In genomic region chr20:6533828-6534388, GRCh38 we compare ENCODE assay signal across 12 cellular contexts.
A peak's percentile ranks its signal among the peaks of the same experiment; 100 is the strongest.
DNase-seq lines count a peak whose midpoint lies in the region; ATAC-seq, FAIRE-seq and TF ChIP-seq lines count a peak whose summit lies in the region.
"Had no signal": no experiment of that assay in that cellular context is flagged by ENCODE, and none has a peak within 500 bp of the region (broad histone marks: within the 10 kb centered on the region; RNA-seq: fewer than 3 reads in every experiment).

No MANE protein-coding gene starts in this region.

- no peak overlapping the region; the same call in 1 of the 2 replicates for H3K4me2 ChIP-seq in SK-N-SH
- no peak overlapping the region for H3K4me2 ChIP-seq in endothelial cell of umbilical vein (ENCODE audit: insufficient read depth, low read length)
- no peak overlapping the region for H3K4me2 ChIP-seq in HepG2 (ENCODE audit: low read depth, low read length)
- H3K4me2 ChIP-seq: A549 had no signal

- H3K9ac ChIP-seq in SK-N-SH, result no peak overlapping the region
- no peak overlapping the region for H3K9ac ChIP-seq in endothelial cell of umbilical vein (replicated peaks; ENCODE audit: extremely low read depth, insufficient read depth, low read length)
- H3K9ac ChIP-seq in mucosa of rectum (ENCODE audit: low read depth in 1 of 2, low read length in 2 of 2), result peak overlapping the region in 1 of 2 donors; percentile 12
- H3K9ac ChIP-seq in HepG2 (ENCODE audit: insufficient read depth, low read depth, low read length), result no peak overlapping the region

- H3K4me1 ChIP-seq in SK-N-SH (ENCODE audit: control insufficient read depth in 1 of 2, insufficient read depth in 2 of 2, low read depth in 1 of 2, low read length in 1 of 2) (no peaks in the 10 kb centered on the region), endothelial cell of umbilical vein (ENCODE audit: control insufficient read depth, extremely low read depth, insufficient read depth, low read length) (peaks cover 6% of the 10 kb centered on the region), mucosa of rectum (ENCODE audit: control insufficient read depth in 2 of 2, insufficient read depth in 2 of 2, low read length in 2 of 2) (peaks cover 0 to 2% of the 10 kb centered on the region in 2 donors), HepG2 (ENCODE audit: insufficient read depth, low read length) (no peaks in the 10 kb centered on the region)
- H3K4me1 ChIP-seq: A549 had no signal

- H3K9me1 ChIP-seq in endothelial cell of umbilical vein (replicated peaks; ENCODE audit: control insufficient read depth, extremely low read depth, insufficient read depth, low read length), result no peaks in the 10 kb centered on the region

- no peaks in the 10 kb centered on the region for H3K9me2 ChIP-seq in SK-N-SH

- H2AFZ ChIP-seq in SK-N-SH (ENCODE audit: low read depth), result peak overlapping the region; percentile 29; the same call in 1 of the 2 replicates
- peak overlapping the region; percentile 18 for H2AFZ ChIP-seq in endothelial cell of umbilical vein (ENCODE audit: low read depth, low read length)
- no peak overlapping the region for H2AFZ ChIP-seq in HepG2 (ENCODE audit: low read length)

- no peak for TF ChIP-seq RAD21 in SK-N-SH (IDR thresholded peaks at IDR 0.05; ENCODE audit: low read length)
- no peak for TF ChIP-seq RAD21 in HepG2 (CRISPR knock-in tag; IDR thresholded peaks at IDR 0.05)

- dilution Hi-C loops in endothelial cell of umbilical vein (cut with MboI; ENCODE audit: extremely low pct_ligation_motif_present, low sequenced_read_pairs), result no loop called here

- H4K20me1 ChIP-seq in SK-N-SH (ENCODE audit: insufficient read depth), result no peaks in the 10 kb centered on the region
- H4K20me1 ChIP-seq in endothelial cell of umbilical vein (replicated peaks; ENCODE audit: control insufficient read depth, extremely low read depth, insufficient read depth, low read length), result no peaks in the 10 kb centered on the region
- H4K20me1 ChIP-seq in HepG2 (ENCODE audit: insufficient read depth, low read length), result no peaks in the 10 kb centered on the region

- no peaks in the 10 kb centered on the region for H3F3A ChIP-seq in SK-N-SH (replicated peaks; ENCODE audit: insufficient read depth)

- POLR2A ChIA-PET in SK-N-SH (lab: Yijun Ruan, JAX) (no interaction called here), endothelial cell of umbilical vein (lab: Charles Lee) (no interaction called here), HepG2 (lab: Yijun Ruan, JAX) (no interaction called here)

- intact Hi-C loops in endothelial cell of umbilical vein (cut with micrococcal nuclease) (no loop called here), HepG2 (cut with micrococcal nuclease; ENCODE audit: unreplicated experiment) (no loop called here)

- H3K9me3 ChIP-seq in SK-N-SH (no peaks in the 10 kb centered on the region), endothelial cell of umbilical vein (replicated peaks; ENCODE audit: control insufficient read depth, insufficient read depth, low read length) (no peaks in the 10 kb centered on the region), mucosa of rectum (ENCODE audit: control insufficient read depth in 2 of 2, low read length in 2 of 2) (no peaks in the 10 kb centered on the region), HepG2 (ENCODE audit: low read length) (no peaks in the 10 kb centered on the region)
- H3K9me3 ChIP-seq: A549 had no signal

- no peak overlapping the region for H3K27ac ChIP-seq in SK-N-SH (ENCODE audit: low read depth in 2 of 2, low read length in 1 of 2)
- H3K27ac ChIP-seq in endothelial cell of umbilical vein (ENCODE audit: insufficient read depth, low read depth, low read length), result no peak overlapping the region
- H3K27ac ChIP-seq in mucosa of rectum (ENCODE audit: low read depth in 2 of 2, low read length in 2 of 2), result peak overlapping the region; percentile 53 to 67
- no peak overlapping the region for H3K27ac ChIP-seq in HepG2 (ENCODE audit: extremely low read length, insufficient read depth, low read length)
- H3K27ac ChIP-seq: A549 had no signal

- ATAC-seq in SK-N-SH treated with all-trans-retinoic acid at 6 μM for 48 hours (no peak), HepG2 (no peak), GM21367 (IDR thresholded peaks at IDR 0.05; ENCODE audit: unreplicated experiment) (no peak), HG03439 (IDR thresholded peaks at IDR 0.05; ENCODE audit: unreplicated experiment) (no peak)
- ATAC-seq: A549; activated CD4-positive, alpha-beta T cell treated with anti-CD3 and anti-CD28 coated beads for 36 hours had no signal

- CTCF ChIA-PET in SK-N-SH (lab: Yijun Ruan, JAX) (no interaction called here), endothelial cell of umbilical vein (lab: Charles Lee) (interaction anchor here (1.1 kb wide), 1 partner anchor 19 kb away, joined by 3 read pairs; no protein-coding TSS in a partner anchor), HepG2 (lab: Yijun Ruan, JAX; ENCODE audit: low intra/inter-chr PET ratio, low total read pairs) (no interaction called here)

- DNase-seq in SK-N-SH (no peak), endothelial cell of umbilical vein (ENCODE audit: low read depth, low spot score) (no peak), HepG2 (ENCODE audit: low spot score) (no peak), NCI-H1436 treated with DMSO at 0.1 percent for 48 hours (lab: John Stamatoyannopoulos, UW) (no peak)
- DNase-seq: activated CD4-positive, alpha-beta T cell treated with anti-CD3 and anti-CD28 coated beads for 36 hours; HFFc6; immature natural killer cell had no signal

- TF ChIP-seq EP300 in SK-N-SH (IDR thresholded peaks at IDR 0.05; ENCODE audit: borderline replicate concordance in 1 of 2, low read depth in 1 of 2, low read length in 1 of 2) (no peak), HepG2 (IDR thresholded peaks at IDR 0.05; ENCODE audit: low read depth in 2 of 2, low read length in 2 of 2) (no peak), HepG2 (CRISPR knock-in tag; IDR thresholded peaks at IDR 0.05; ENCODE audit: borderline replicate concordance) (no peak)

- WGBS in SK-N-SH (ENCODE audit: low lambda C conversion rate), result 37% methylated on average over 15 of the region's 15 CpGs
- 56% methylated on average over 15 of the region's 15 CpGs for WGBS in HepG2 (ENCODE audit: low lambda C conversion rate)

- TF ChIP-seq CTCF in SK-N-SH (IDR thresholded peaks at IDR 0.05) (no peak), endothelial cell of umbilical vein (IDR thresholded peaks at IDR 0.05; ENCODE audit: extremely low read depth in 1 of 2, insufficient read depth in 1 of 2, low read depth in 1 of 2, low read length in 2 of 2) (no peak), HepG2 (CRISPR knock-in tag; IDR thresholded peaks at IDR 0.05) (no peak)

- TF ChIP-seq POLR2A in endothelial cell of umbilical vein (IDR thresholded peaks at IDR 0.05; ENCODE audit: low read depth, low read length) (no peak), HepG2 (IDR thresholded peaks at IDR 0.05; ENCODE audit: insufficient read depth in 1 of 2, low read depth in 2 of 2, low read length in 2 of 2) (no peak)

- no peaks in the 10 kb centered on the region for H3K79me2 ChIP-seq in SK-N-SH (ENCODE audit: insufficient read depth)
- no peaks in the 10 kb centered on the region for H3K79me2 ChIP-seq in endothelial cell of umbilical vein (ENCODE audit: control insufficient read depth, insufficient read depth, low read length)
- no peaks in the 10 kb centered on the region for H3K79me2 ChIP-seq in HepG2 (ENCODE audit: insufficient read depth, low read length)

- no peak overlapping the region for H3K4me3 ChIP-seq in SK-N-SH (ENCODE audit: low read depth in 2 of 2, low read length in 1 of 2)
- H3K4me3 ChIP-seq in endothelial cell of umbilical vein (replicated peaks in 1 of 3; ENCODE audit: insufficient read depth in 1 of 3, low read depth in 1 of 3, low read length in 3 of 3), result no peak overlapping the region
- peak overlapping the region; percentile 22 to 29 for H3K4me3 ChIP-seq in mucosa of rectum (ENCODE audit: low read length in 2 of 2)
- no peak overlapping the region for H3K4me3 ChIP-seq in HepG2 (replicated peaks in 1 of 3; ENCODE audit: insufficient read depth in 1 of 3, low read depth in 2 of 3, low read length in 3 of 3)
- H3K4me3 ChIP-seq: A549 had no signal

- in situ Hi-C loops in HepG2 (cut with HindIII; ENCODE audit: extremely low pct_ligation_motif_present, low pct_unique_long_range_greater_than_20kb), result no loop called here

- H3K27me3 ChIP-seq in SK-N-SH (ENCODE audit: insufficient read depth) (no peaks in the 10 kb centered on the region), endothelial cell of umbilical vein (ENCODE audit: control insufficient read depth in 2 of 2, insufficient read depth in 2 of 2, low read length in 2 of 2) (no peaks in the 10 kb centered on the region), mucosa of rectum (ENCODE audit: control insufficient read depth in 2 of 2, insufficient read depth in 2 of 2, low read length in 2 of 2) (no peaks in the 10 kb centered on the region), HepG2 (ENCODE audit: control insufficient read depth in 1 of 2, insufficient read depth in 2 of 2, low read length in 2 of 2) (no peaks in the 10 kb centered on the region)

- BruUV-seq in endothelial cell of umbilical vein (replicated peaks; lab: Mats Ljungman, UMichigan) (no TSS peak), HepG2 (replicated peaks; lab: Mats Ljungman, UMichigan) (no TSS peak)

- no peak for FAIRE-seq in endothelial cell of umbilical vein (lab: Jason Lieb, UNC)
- no peak for FAIRE-seq in HepG2 (lab: Jason Lieb, UNC)
- FAIRE-seq: A549 had no signal

- H3K36me3 ChIP-seq in SK-N-SH (replicated peaks in 1 of 2; ENCODE audit: control insufficient read depth in 1 of 2, insufficient read depth in 2 of 2, low read length in 1 of 2) (no peaks in the 10 kb centered on the region), endothelial cell of umbilical vein (ENCODE audit: control insufficient read depth in 2 of 2, extremely low read depth in 1 of 2, insufficient read depth in 2 of 2, low read length in 2 of 2) (no peaks in the 10 kb centered on the region), mucosa of rectum (ENCODE audit: control insufficient read depth in 2 of 2, insufficient read depth in 2 of 2, low read length in 2 of 2) (no peaks in the 10 kb centered on the region), HepG2 (replicated peaks in 1 of 2; ENCODE audit: control insufficient read depth in 1 of 2, insufficient read depth in 2 of 2, low read length in 2 of 2) (no peaks in the 10 kb centered on the region)

TF ChIP-seq in SK-N-SH, 30 proteins besides CTCF, POLR2A, EP300 and RAD21 (continues in another document):
- no peak for TF ChIP-seq ELF1 (IDR thresholded peaks at IDR 0.05)

TF ChIP-seq in endothelial cell of umbilical vein, 7 proteins besides CTCF, POLR2A, EP300 and RAD21 (continues in another document):
- TF ChIP-seq GATA2 (IDR thresholded peaks at IDR 0.05; ENCODE audit: insufficient read depth, insufficient read length, low read depth, low read length) (no peak), MYC (IDR thresholded peaks at IDR 0.05; ENCODE audit: low read depth, low read length) (no peak), POLR2AphosphoS5 (IDR thresholded peaks at IDR 0.05; ENCODE audit: insufficient read depth, low read depth, low read length) (no peak)

TF ChIP-seq in HepG2, 621 proteins besides CTCF, POLR2A, EP300 and RAD21 (continues in another document):
- TF ChIP-seq WIZ (CRISPR knock-in tag; IDR thresholded peaks at IDR 0.05), result no peak

Comparison
In these comparisons a context has a peak if more than half of its experiments do, and no peak if none do; other contexts are left out.
1. H3K27ac ChIP-seq: peak in mucosa of rectum (2 of 2); none in SK-N-SH (0 of 2), endothelial cell of umbilical vein (single experiment) and HepG2 (single experiment).
2. H3K4me3 ChIP-seq: peak in mucosa of rectum (2 of 2); none in SK-N-SH (0 of 2), endothelial cell of umbilical vein (0 of 3) and HepG2 (0 of 3).